Comparison of ENCODE assay signal across 9 cellular contexts in genomic region chr3:42080452-42080872, GRCh38. TPM values are rescaled to one million over a fixed set of nuclear protein-coding genes. Genes with fewer than 3 reads are reported as not detected.
DNase-seq lines count a peak whose midpoint lies in the region; ATAC-seq and TF ChIP-seq lines count a peak whose summit lies in the region.
"Had no signal": no experiment of that assay in that cellular context is flagged by ENCODE, and none has a peak within 500 bp of the region (broad histone marks: within the 10 kb centered on the region; RNA-seq: fewer than 3 reads in every experiment).

No MANE protein-coding gene starts in this region.

- H3K4me3 Mint-ChIP-seq in CD8-positive, alpha-beta memory T cell, result peak overlapping the region in 2 of 7 donors; percentile 29 to 32

- H3K27me3 ChIP-seq in CD8-positive, alpha-beta memory T cell (ENCODE audit: insufficient read depth, low read length, poor library complexity, severe bottlenecking), result no peaks in the 10 kb centered on the region
- no peaks in the 10 kb centered on the region for H3K27me3 ChIP-seq in heart left ventricle
- no peaks in the 10 kb centered on the region for H3K27me3 ChIP-seq in gastrocnemius medialis

- H3K9me3 ChIP-seq in CD8-positive, alpha-beta memory T cell (ENCODE audit: low read length), result no peaks in the 10 kb centered on the region
- H3K9me3 ChIP-seq in heart left ventricle (peaks cover 0 to 22% (median 3%) of the 10 kb centered on the region in 12 donors), gastrocnemius medialis (no peaks in the 10 kb centered on the region)

- no peak overlapping the region for H3K27ac ChIP-seq in CD8-positive, alpha-beta memory T cell (ENCODE audit: low read depth, low read length)
- H3K27ac ChIP-seq in heart left ventricle (peak overlapping the region; percentile 41 to 88 (median 65)), gastrocnemius medialis (peak overlapping the region; percentile 64 to 75 (median 70))
- H3K27ac ChIP-seq: HL-60 had no signal

- peaks cover 54 to 66% (median 56%) of the 10 kb centered on the region in 3 donors for H3K4me1 Mint-ChIP-seq in CD8-positive, alpha-beta memory T cell

- 67 to 80% (median 72%) methylated on average over 1 of the region's 1 CpG for WGBS in heart left ventricle, 4 donors

- DNase-seq in CD8-positive, alpha-beta memory T cell, result no peak
- DNase-seq in HT-29 (ENCODE audit: low spot score) (peak; percentile 86), heart left ventricle (peak in 1 of 5 donors; percentile 14), gastrocnemius medialis (no peak), GM13977 (ENCODE audit: low spot score) (no peak), iPS-NIHi7 (ENCODE audit: extremely low spot score) (no peak), cerebellar cortex (ENCODE audit: low spot score) (no peak)
- peak in 1 of 2 donors; percentile 38 for DNase-seq in activated naive CD4-positive, alpha-beta T cell treated with anti-CD3 and anti-CD28 coated beads, Interleukin-2, amount 50 U/mL, for 72 hours (ENCODE audit: low spot score in 2 of 2)

- H3K4me3 ChIP-seq in CD8-positive, alpha-beta memory T cell (ENCODE audit: low read length), result no peak overlapping the region
- H3K4me3 ChIP-seq in heart left ventricle, result no peak overlapping the region
- no peak overlapping the region for H3K4me3 ChIP-seq in gastrocnemius medialis

- CTCF ChIA-PET in CD8-positive, alpha-beta memory T cell (lab: Charles Lee), result interaction anchor here (1.3 to 1.7 kb wide), 2 partner anchors 11 to 20 kb away, joined by 3 to 4 read pairs; partner anchors contain the start of gene TRAK1

- H3K27me3 Mint-ChIP-seq in CD8-positive, alpha-beta memory T cell, result no peaks in the 10 kb centered on the region

- H3K36me3 ChIP-seq in CD8-positive, alpha-beta memory T cell (ENCODE audit: insufficient read depth, low read length), result no peaks in the 10 kb centered on the region
- no peaks in the 10 kb centered on the region for H3K36me3 ChIP-seq in heart left ventricle
- H3K36me3 ChIP-seq in gastrocnemius medialis, result no peaks in the 10 kb centered on the region

- intact Hi-C loops in heart left ventricle (cut with DNase I), result loop anchor here in 2 of 10 donors (5.0 kb wide), 1 partner anchor 63 kb away; no protein-coding TSS in a partner anchor
- intact Hi-C loops in gastrocnemius medialis (cut with DNase I; ENCODE audit: low total_unique reads), result no loop called here

- in situ Hi-C loops in gastrocnemius medialis (cut with MboI; ENCODE audit: low sequenced_read_pairs in 4 of 4) (loop anchor here in 1 of 4 donors (5.0 kb wide), 1 partner anchor 78 kb away; no protein-coding TSS in a partner anchor), GM13977 (cut with MboI; ENCODE audit: low pct_unique_long_range_greater_than_20kb, low sequenced_read_pairs, unreplicated experiment) (no loop called here)

- H3K9me3 Mint-ChIP-seq in CD8-positive, alpha-beta memory T cell, result peaks cover 0 to 8% (median 0%) of the 10 kb centered on the region in 5 donors
- peaks cover 0 to 14% of the 10 kb centered on the region in 2 donors for H3K9me3 Mint-ChIP-seq in activated naive CD4-positive, alpha-beta T cell treated with anti-CD3 and anti-CD28 coated beads, Interleukin-2, amount 50 U/mL, for 72 hours

- peak overlapping the region; percentile 55 to 94 (median 88) for H3K27ac Mint-ChIP-seq in CD8-positive, alpha-beta memory T cell
- peak overlapping the region; percentile 85 to 94 for H3K27ac Mint-ChIP-seq in activated naive CD4-positive, alpha-beta T cell treated with anti-CD3 and anti-CD28 coated beads, Interleukin-2, amount 50 U/mL, for 72 hours

- peaks cover 24% of the 10 kb centered on the region for H3K4me1 ChIP-seq in CD8-positive, alpha-beta memory T cell (ENCODE audit: insufficient read depth, low read length)
- H3K4me1 ChIP-seq in heart left ventricle (peaks cover 8 to 71% (median 56%) of the 10 kb centered on the region in 12 donors), gastrocnemius medialis (peaks cover 58 to 62% of the 10 kb centered on the region in 2 donors)

- peaks cover 0 to 11% (median 7%) of the 10 kb centered on the region in 3 donors for H3K36me3 Mint-ChIP-seq in CD8-positive, alpha-beta memory T cell
- peaks cover 0 to 38% of the 10 kb centered on the region in 2 donors for H3K36me3 Mint-ChIP-seq in activated naive CD4-positive, alpha-beta T cell treated with anti-CD3 and anti-CD28 coated beads, Interleukin-2, amount 50 U/mL, for 72 hours

- POLR2A ChIA-PET in CD8-positive, alpha-beta memory T cell (lab: Charles Lee), result interaction anchor here (1.1 kb wide), 1 partner anchor 13 kb away, joined by 4 read pairs; no protein-coding TSS in a partner anchor

- TF ChIP-seq CTCF in heart left ventricle (IDR thresholded peaks at IDR 0.05) (no peak), gastrocnemius medialis (IDR thresholded peaks at IDR 0.05 in 4 of 5, conservative IDR thresholded peaks at IDR 0.05 in 1 of 5) (no peak), GM13977 (IDR thresholded peaks at IDR 0.05; ENCODE audit: extremely low read depth, insufficient read depth, missing control alignments) (no peak)

- peak; percentile 82 to 93 for ATAC-seq in activated naive CD4-positive, alpha-beta T cell treated with anti-CD3 and anti-CD28 coated beads, Interleukin-2, amount 50 U/mL, for 72 hours
- ATAC-seq in heart left ventricle, result peak; percentile 26 to 53 (median 32)
- ATAC-seq in gastrocnemius medialis, result peak; percentile 67 to 78

- TF ChIP-seq POLR2A in heart left ventricle (IDR thresholded peaks at IDR 0.05) (no peak), gastrocnemius medialis (IDR thresholded peaks at IDR 0.05) (no peak)

RNA-seq across cellular contexts. Expression of gene TRAK1, which starts 10.7 kb away (rescaled TPM):
- total RNA-seq in CD8-positive, alpha-beta memory T cell, result 10 to 100 TPM; 19.7 to 20.0 TPM
- 10.4 TPM for polyA plus RNA-seq in CD8-positive, alpha-beta memory T cell
- 186 and 190 TPM in 2 replicates for total RNA-seq in HT-29 (2014; rRNA removed; shearing (Covaris generic))
- total RNA-seq in activated naive CD4-positive, alpha-beta T cell treated with anti-CD3 and anti-CD28 coated beads, Interleukin-2, amount 50 U/mL, for 72 hours, result 10 to 100 TPM; 19.1 to 33.1 TPM
- total RNA-seq in heart left ventricle (100 to 1,000 TPM; 149 to 364 (median 272) TPM), gastrocnemius medialis (100 to 1,000 TPM in 2 of 4 donors, 10 to 100 TPM in 2; 59.5 to 109 (median 98.6) TPM)
- 10 to 100 TPM; 53.3 to 76.3 TPM for polyA plus RNA-seq in heart left ventricle

Comparison
In these comparisons a context has a peak if more than half of its experiments do, and no peak if none do; other contexts are left out.
1. ATAC-seq: peak in every context shown above with its lines; median percentile 88 in activated naive CD4-positive, alpha-beta T cell treated with anti-CD3 and anti-CD28 coated beads, Interleukin-2, amount 50 U/mL, for 72 hours; 72 in gastrocnemius medialis; 32 in heart left ventricle.